ENCODE assay signal across 9 cellular contexts in genomic region chr3:105527949-105528348, GRCh38.
DNase-seq lines count a peak whose midpoint lies in the region; ATAC-seq, FAIRE-seq and TF ChIP-seq lines count a peak whose summit lies in the region.
"Had no signal": no experiment of that assay in that cellular context is flagged by ENCODE, and none has a peak within 500 bp of the region (broad histone marks: within the 10 kb centered on the region; RNA-seq: fewer than 3 reads in every experiment).

No MANE protein-coding gene starts in this region.

- intact Hi-C loops in lower leg skin (cut with DNase I; ENCODE audit: low total_unique reads), result no loop called here

- H3K79me2 ChIP-seq in keratinocyte (ENCODE audit: control insufficient read depth, insufficient read depth, low read length), result no peaks in the 10 kb centered on the region

- FAIRE-seq in keratinocyte (lab: Jason Lieb, UNC), result peak; percentile 87

- dilution Hi-C loops in keratinocyte (cut with MboI; ENCODE audit: extremely low pct_ligation_motif_present, low sequenced_read_pairs), result no loop called here

- H3K9me1 ChIP-seq in keratinocyte (ENCODE audit: control insufficient read depth, extremely low read depth, insufficient read depth, low read length), result no peaks in the 10 kb centered on the region

- H3K27ac ChIP-seq in keratinocyte (ENCODE audit: control insufficient read depth, insufficient read depth, low read length), result no peak overlapping the region
- H3K27ac ChIP-seq in suprapubic skin, result no peak overlapping the region
- H3K27ac ChIP-seq: HL-60 had no signal

- H3K36me3 ChIP-seq in keratinocyte (ENCODE audit: control insufficient read depth in 2 of 2, extremely low read depth in 1 of 2, insufficient read depth in 2 of 2, low read length in 2 of 2) (peaks cover 3 to 4% of the 10 kb centered on the region in 2 experiments), suprapubic skin (no peaks in the 10 kb centered on the region)

- no peaks in the 10 kb centered on the region for H3K27me3 ChIP-seq in keratinocyte (ENCODE audit: control insufficient read depth, extremely low read depth, insufficient read depth, low read length)
- no peaks in the 10 kb centered on the region for H3K27me3 ChIP-seq in suprapubic skin

- WGBS in suprapubic skin, result 34% methylated on average over 3 of the region's 3 CpGs
- 27 to 48% methylated on average over 3 of the region's 3 CpGs for WGBS in lower leg skin, 2 donors

- DNase-seq in NCI-H345 (lab: John Stamatoyannopoulos, UW), result peak; percentile 81
- DNase-seq in keratinocyte (ENCODE audit: low read depth, low spot score), result peak; percentile 50
- no peak for DNase-seq in stimulated activated naive CD4-positive, alpha-beta T cell treated with Interleukin-2 at 50 U/mL for 16 hours (lab: John Stamatoyannopoulos, UW)
- DNase-seq in suprapubic skin (ENCODE audit: low spot score in 2 of 2), result no peak
- DNase-seq in GOT3 (lab: John Stamatoyannopoulos, UW), result no peak
- DNase-seq in lower leg skin (ENCODE audit: low spot score in 2 of 2), result no peak

- no peak overlapping the region for H3K4me3 ChIP-seq in keratinocyte (ENCODE audit: control insufficient read depth in 2 of 3, extremely low read depth in 1 of 3, insufficient read depth in 2 of 3, low read depth in 1 of 3, low read length in 3 of 3)
- H3K4me3 ChIP-seq in suprapubic skin, result no peak overlapping the region
- no peak overlapping the region for H3K4me3 ChIP-seq in lower leg skin (ENCODE audit: low read depth, poor library complexity, severe bottlenecking)

- H4K20me1 ChIP-seq in keratinocyte (ENCODE audit: control insufficient read depth, extremely low read depth, insufficient read depth, low read length), result no peaks in the 10 kb centered on the region

- H2AFZ ChIP-seq in keratinocyte (ENCODE audit: control insufficient read depth, low read length), result no peak overlapping the region

- no peaks in the 10 kb centered on the region for H3K9me3 ChIP-seq in keratinocyte (ENCODE audit: control insufficient read depth, low read depth, low read length)
- H3K9me3 ChIP-seq in suprapubic skin, result no peaks in the 10 kb centered on the region

- TF ChIP-seq POLR2A in suprapubic skin (IDR thresholded peaks at IDR 0.05) (no peak), lower leg skin (IDR thresholded peaks at IDR 0.05) (no peak)

- H3K9ac ChIP-seq in keratinocyte (ENCODE audit: control insufficient read depth, extremely low read depth, insufficient read depth, low read length), result no peak overlapping the region

- TF ChIP-seq EP300 in suprapubic skin (IDR thresholded peaks at IDR 0.05), result no peak

- TF ChIP-seq CTCF in keratinocyte (optimal IDR thresholded peaks at IDR 0.05 in 1 of 3, IDR thresholded peaks at IDR 0.05 in 1 of 3, conservative IDR thresholded peaks at IDR 0.05 in 1 of 3; ENCODE audit: extremely low read depth in 1 of 3, insufficient read depth in 2 of 3, low read length in 3 of 3) (no peak), suprapubic skin (IDR thresholded peaks at IDR 0.05) (no peak), lower leg skin (IDR thresholded peaks at IDR 0.05) (no peak)

- peak; percentile 80 for ATAC-seq in GM18867 (IDR thresholded peaks at IDR 0.05; ENCODE audit: unreplicated experiment)
- peak; percentile 53 for ATAC-seq in HG02678 (IDR thresholded peaks at IDR 0.05; ENCODE audit: unreplicated experiment)

- H3K4me1 ChIP-seq in keratinocyte (ENCODE audit: control insufficient read depth, extremely low read depth, insufficient read depth, low read length) (peaks cover 15% of the 10 kb centered on the region), suprapubic skin (no peaks in the 10 kb centered on the region)

- H3K4me2 ChIP-seq in keratinocyte (ENCODE audit: control insufficient read depth, extremely low read depth, insufficient read depth, low read depth, low read length), result peak overlapping the region; percentile 43

Comparison
In these comparisons a context has a peak if more than half of its experiments do, and no peak if none do; other contexts are left out.
1. DNase-seq: peak in NCI-H345 (single experiment) and keratinocyte (single experiment); none in stimulated activated naive CD4-positive, alpha-beta T cell treated with Interleukin-2 at 50 U/mL for 16 hours (single experiment), suprapubic skin (0 of 2), GOT3 (single experiment) and lower leg skin (0 of 2).